ENCODE assay signal across 1 cellular context in genomic region chr2:26034597-26035067, GRCh38.
A peak's percentile ranks its signal among the peaks of the same experiment; 100 is the strongest.
TF ChIP-seq lines count a peak whose summit lies in the region.

No MANE protein-coding gene starts in this region.

TF ChIP-seq in H1, 55 proteins besides CTCF, POLR2A, EP300 and RAD21 (continued from another document):
- TF ChIP-seq CHD7 (IDR thresholded peaks at IDR 0.05; ENCODE audit: insufficient replicate concordance, low read length): no peak
- peak in 1 of 2 experiments; percentile 44; a peak in 1 of 4 replicates for TF ChIP-seq SIN3A (conservative IDR thresholded peaks at IDR 0.05 in 1 of 2, IDR thresholded peaks at IDR 0.05 in 1 of 2; ENCODE audit: low read depth in 1 of 2, low read length in 2 of 2)
- TF ChIP-seq NRF1 (IDR thresholded peaks at IDR 0.05; ENCODE audit: low read depth, low read length): no peak
TF ChIP-seq in H1: peak in this region for 2.
